1 cellular context compared by ENCODE assay signal in genomic region chr5:100697970-100698369, GRCh38.
TF ChIP-seq lines count a peak whose summit lies in the region.

No MANE protein-coding gene starts in this region.

TF ChIP-seq in HepG2, 621 proteins besides CTCF, POLR2A, EP300 and RAD21 (continued from another document):
- TF ChIP-seq, protein P1, sequence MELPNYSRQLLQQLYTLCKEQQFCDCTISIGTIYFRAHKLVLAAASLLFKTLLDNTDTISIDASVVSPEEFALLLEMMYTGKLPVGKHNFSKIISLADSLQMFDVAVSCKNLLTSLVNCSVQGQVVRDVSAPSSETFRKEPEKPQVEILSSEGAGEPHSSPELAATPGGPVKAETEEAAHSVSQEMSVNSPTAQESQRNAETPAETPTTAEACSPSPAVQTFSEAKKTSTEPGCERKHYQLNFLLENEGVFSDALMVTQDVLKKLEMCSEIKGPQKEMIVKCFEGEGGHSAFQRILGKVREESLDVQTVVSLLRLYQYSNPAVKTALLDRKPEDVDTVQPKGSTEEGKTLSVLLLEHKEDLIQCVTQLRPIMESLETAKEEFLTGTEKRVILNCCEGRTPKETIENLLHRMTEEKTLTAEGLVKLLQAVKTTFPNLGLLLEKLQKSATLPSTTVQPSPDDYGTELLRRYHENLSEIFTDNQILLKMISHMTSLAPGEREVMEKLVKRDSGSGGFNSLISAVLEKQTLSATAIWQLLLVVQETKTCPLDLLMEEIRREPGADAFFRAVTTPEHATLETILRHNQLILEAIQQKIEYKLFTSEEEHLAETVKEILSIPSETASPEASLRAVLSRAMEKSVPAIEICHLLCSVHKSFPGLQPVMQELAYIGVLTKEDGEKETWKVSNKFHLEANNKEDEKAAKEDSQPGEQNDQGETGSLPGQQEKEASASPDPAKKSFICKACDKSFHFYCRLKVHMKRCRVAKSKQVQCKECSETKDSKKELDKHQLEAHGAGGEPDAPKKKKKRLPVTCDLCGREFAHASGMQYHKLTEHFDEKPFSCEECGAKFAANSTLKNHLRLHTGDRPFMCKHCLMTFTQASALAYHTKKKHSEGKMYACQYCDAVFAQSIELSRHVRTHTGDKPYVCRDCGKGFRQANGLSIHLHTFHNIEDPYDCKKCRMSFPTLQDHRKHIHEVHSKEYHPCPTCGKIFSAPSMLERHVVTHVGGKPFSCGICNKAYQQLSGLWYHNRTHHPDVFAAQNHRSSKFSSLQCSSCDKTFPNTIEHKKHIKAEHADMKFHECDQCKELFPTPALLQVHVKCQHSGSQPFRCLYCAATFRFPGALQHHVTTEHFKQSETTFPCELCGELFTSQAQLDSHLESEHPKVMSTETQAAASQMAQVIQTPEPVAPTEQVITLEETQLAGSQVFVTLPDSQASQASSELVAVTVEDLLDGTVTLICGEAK (IDR thresholded peaks at IDR 0.05): no peak
- TF ChIP-seq, protein P1 (CRISPR knock-in tag; IDR thresholded peaks at IDR 0.05): no peak
- TF ChIP-seq TOPORS (CRISPR knock-in tag; IDR thresholded peaks at IDR 0.05): no peak
- TF ChIP-seq FOXK2 (IDR thresholded peaks at IDR 0.05): no peak
- no peak for TF ChIP-seq NR2C2 (CRISPR knock-in tag; IDR thresholded peaks at IDR 0.05; ENCODE audit: borderline replicate concordance)
